Comparison of ENCODE assay signal across 23 cellular contexts in genomic region chr7:101890666-101891065, GRCh38.
"Had no signal": no experiment of that assay in that cellular context is flagged by ENCODE, and none has a peak within 500 bp of the region (broad histone marks: within the 10 kb centered on the region; RNA-seq: fewer than 3 reads in every experiment).

No MANE protein-coding gene starts in this region.

- H3K4me2 ChIP-seq: hepatocyte had no signal

- DNase-seq: activated CD4-positive, alpha-beta T cell treated with anti-CD3 and anti-CD28 coated beads for 36 hours; activated CD4-positive, alpha-beta T cell treated with anti-CD3 and anti-CD28 coated beads, Interleukin-2, amount 50 U/mL, for 4 hours; activated CD4-positive, CD25-positive, alpha-beta regulatory T cell; activated naive CD4-positive, alpha-beta T cell; activated T-cell treated with anti-CD3 and anti-CD28 coated beads for 4 hours; activated T-cell treated with anti-CD3 and anti-CD28 coated beads, Interleukin-2, amount 50 U/mL, for 72 hours; anterior cingulate cortex; effector CD8-positive, alpha-beta T cell; left cardiac atrium; left ventricle myocardium superior; mucosa of descending colon; retina; stimulated activated CD4-positive, alpha-beta T cell treated with anti-CD3 and anti-CD28 coated beads, Interleukin-12 subunit alpha, Interleukin-12 subunit beta, amount 100 ng/mL, for 4 hours; stimulated activated CD4-positive, alpha-beta T cell treated with anti-CD3 and anti-CD28 coated beads, Interleukin-4, amount 100 ng/mL, for 1 hour; upper lobe of left lung had no signal

- H3K27ac ChIP-seq: hepatocyte, neutrophil, skin epidermis, upper lobe of left lung had no signal

- H3K36me3 Mint-ChIP-seq: activated naive CD4-positive, alpha-beta T cell treated with anti-CD3 and anti-CD28 coated beads, Interleukin-2, amount 50 U/mL, for 72 hours had no signal

- H3K27ac Mint-ChIP-seq: activated CD4-positive, alpha-beta T cell treated with anti-CD3 and anti-CD28 coated beads for 36 hours; activated T-cell treated with anti-CD3 and anti-CD28 coated beads, Interleukin-2, amount 50 U/mL, for 72 hours; nephron; stimulated activated naive CD8-positive, alpha-beta T cell treated with anti-CD3 and anti-CD28 coated beads, Interleukin-15, Interleukin-2, amounts not matched to agents 100 ng/mL and 50 ng/mL, for 24 hours; T-helper 2 cell treated with Interferon-gamma antibody and Interleukin-4, amounts not matched to agents 5 μg/mL and 100 μg/mL, for 36 hours had no signal

- H3K27me3 ChIP-seq: hepatocyte, neutrophil, upper lobe of left lung had no signal

- H3K27me3 Mint-ChIP-seq: activated CD4-positive, alpha-beta T cell treated with anti-CD3 and anti-CD28 coated beads for 36 hours; stimulated activated naive CD8-positive, alpha-beta T cell treated with anti-CD3 and anti-CD28 coated beads, Interleukin-15, Interleukin-2, amounts not matched to agents 100 ng/mL and 50 ng/mL, for 24 hours had no signal

- H3K36me3 ChIP-seq: neutrophil, upper lobe of left lung had no signal

- H3K9me3 ChIP-seq: mucosa of descending colon, neutrophil, upper lobe of left lung had no signal

- H3K9me3 Mint-ChIP-seq: activated naive CD4-positive, alpha-beta T cell treated with anti-CD3 and anti-CD28 coated beads, Interleukin-2, amount 50 U/mL, for 72 hours; activated T-cell treated with anti-CD3 and anti-CD28 coated beads, Interleukin-2, amount 50 U/mL, for 72 hours; nephron; stimulated activated naive CD8-positive, alpha-beta T cell treated with anti-CD3 and anti-CD28 coated beads, Interleukin-15, Interleukin-2, amounts not matched to agents 100 ng/mL and 50 ng/mL, for 24 hours; T-helper 2 cell treated with Interferon-gamma antibody and Interleukin-4, amounts not matched to agents 5 μg/mL and 100 μg/mL, for 36 hours had no signal

- ATAC-seq: activated CD4-positive, alpha-beta T cell treated with anti-CD3 and anti-CD28 coated beads for 36 hours; activated naive CD4-positive, alpha-beta T cell treated with anti-CD3 and anti-CD28 coated beads, Interleukin-2, amount 50 U/mL, for 72 hours; activated T-cell treated with anti-CD3 and anti-CD28 coated beads, Interleukin-2, amount 50 U/mL, for 72 hours; left cardiac atrium; left ventricle myocardium superior; mucosa of descending colon; sciatic nerve had no signal

- H3K4me3 Mint-ChIP-seq: activated CD4-positive, alpha-beta T cell treated with anti-CD3 and anti-CD28 coated beads for 36 hours; activated T-cell treated with anti-CD3 and anti-CD28 coated beads, Interleukin-2, amount 50 U/mL, for 72 hours; nephron; stimulated activated naive CD8-positive, alpha-beta T cell treated with anti-CD3 and anti-CD28 coated beads, Interleukin-15, Interleukin-2, amounts not matched to agents 100 ng/mL and 50 ng/mL, for 24 hours; T-helper 2 cell treated with Interferon-gamma antibody and Interleukin-4, amounts not matched to agents 5 μg/mL and 100 μg/mL, for 36 hours had no signal

- H3K4me3 ChIP-seq: hepatocyte, mucosa of descending colon, skin epidermis, upper lobe of left lung had no signal
